2 cellular contexts compared by ENCODE assay signal in the genomic region with DNA sequence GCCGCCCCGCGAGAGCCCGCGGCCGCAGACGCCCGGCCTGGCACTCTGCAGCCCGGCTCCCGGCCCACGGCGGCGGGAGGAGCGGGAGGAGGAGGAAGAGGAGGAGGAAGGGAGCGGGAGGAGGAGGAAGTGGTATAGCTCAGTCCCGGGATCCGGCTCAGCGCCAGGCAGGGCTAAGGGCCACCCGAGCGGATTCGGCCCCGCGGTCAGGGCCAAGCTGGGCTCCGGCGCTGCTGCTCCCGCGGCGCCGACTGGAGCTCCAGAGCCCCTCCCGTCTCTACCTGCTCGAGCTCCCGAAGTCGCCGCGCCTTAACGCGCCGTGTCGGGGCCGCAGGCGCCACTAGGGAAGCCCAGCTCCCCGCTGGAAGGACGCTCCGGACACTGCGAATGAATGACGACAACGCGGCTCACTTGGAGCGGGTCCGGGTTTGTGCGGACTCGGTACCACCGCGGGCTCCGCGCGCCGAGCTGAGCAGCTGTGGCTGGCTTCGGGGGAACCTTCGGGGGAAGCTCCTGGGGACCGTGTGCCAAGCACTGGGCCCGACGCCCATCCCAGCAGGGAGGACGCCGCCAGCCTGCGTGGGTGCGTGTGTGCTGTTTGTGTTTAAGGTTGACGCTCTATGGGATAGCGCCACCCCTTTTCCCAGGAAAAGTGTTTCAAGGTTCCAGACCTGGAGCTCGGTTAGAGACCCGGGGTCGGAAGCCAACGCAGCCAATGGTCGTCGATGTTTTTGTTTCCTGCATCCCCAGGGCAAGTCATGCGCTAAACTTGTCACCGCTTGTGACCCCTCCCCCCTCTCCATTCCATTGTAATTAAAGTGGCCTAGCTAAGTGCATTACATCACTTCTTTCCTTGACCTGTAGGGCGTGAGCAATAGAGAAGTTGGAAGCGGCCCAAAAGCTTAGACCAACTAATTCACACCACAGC.
TF ChIP-seq lines count a peak whose summit lies in the region.

A gene (minus strand): TSS at position 94 of the 928 bp plus-strand sequence. CDS start 340 bp downstream, outside the sequence.

TF ChIP-seq in H1, 55 proteins besides CTCF, POLR2A, EP300 and RAD21 (continued from another document):
- TF ChIP-seq BCL11A (IDR thresholded peaks at IDR 0.05; ENCODE audit: low read depth in 2 of 2, low read length in 2 of 2) (no peak), SP4 (IDR thresholded peaks at IDR 0.05; ENCODE audit: low read length) (no peak; the same call in 1 of the 2 replicates), EZH2 (IDR thresholded peaks at IDR 0.05; ENCODE audit: low read depth, low read length, severe bottlenecking) (no peak), RXRA (IDR thresholded peaks at IDR 0.05; ENCODE audit: insufficient read depth, low read depth, low read length) (no peak), GABPA (IDR thresholded peaks at IDR 0.05; ENCODE audit: borderline replicate concordance, insufficient read depth, low read length) (no peak), RFX5 (IDR thresholded peaks at IDR 0.05; ENCODE audit: borderline replicate concordance, low read depth, low read length) (no peak), SP2 (IDR thresholded peaks at IDR 0.05; ENCODE audit: low read length) (no peak), HDAC2 (IDR thresholded peaks at IDR 0.05; ENCODE audit: borderline replicate concordance in 1 of 2, low read depth in 2 of 2, low read length in 2 of 2) (0 out of 4 replicates have a peak, but pooled peaks have one; percentile 10 to 64), TEAD4 (IDR thresholded peaks at IDR 0.05; ENCODE audit: low read depth, low read length) (peak; percentile 49; the same call in 1 of the 2 replicates), RNF2 (IDR thresholded peaks at IDR 0.05; ENCODE audit: borderline replicate concordance, low read depth, low read length, missing control alignments, poor library complexity, severe bottlenecking) (no peak), CBX8 (IDR thresholded peaks at IDR 0.05; ENCODE audit: borderline replicate concordance, low read depth, low read length) (no peak), ZNF274 (IDR thresholded peaks at IDR 0.05; ENCODE audit: borderline replicate concordance, extremely low read depth, low read length) (no peak), YY1 (IDR thresholded peaks at IDR 0.05; ENCODE audit: low read depth, low read length) (no peak), BACH1 (IDR thresholded peaks at IDR 0.05; ENCODE audit: low read length) (no peak), TBP (IDR thresholded peaks at IDR 0.05; ENCODE audit: low read depth, low read length) (peak; percentile 42), RBBP5 (IDR thresholded peaks at IDR 0.05; ENCODE audit: borderline replicate concordance, low read depth, low read length) (no peak; the same call in 1 of the 2 replicates), HDAC6 (IDR thresholded peaks at IDR 0.05; ENCODE audit: low read depth, low read length) (no peak), NRF1 (IDR thresholded peaks at IDR 0.05; ENCODE audit: low read depth, low read length) (no peak), GTF2F1 (IDR thresholded peaks at IDR 0.05; ENCODE audit: borderline replicate concordance, low read depth, low read length) (no peak), SIN3A (conservative IDR thresholded peaks at IDR 0.05 in 1 of 2, IDR thresholded peaks at IDR 0.05 in 1 of 2; ENCODE audit: low read depth in 1 of 2, low read length in 2 of 2) (peak in 1 of 2 experiments; percentile 46; a peak in 2 of 4 replicates), CEBPB (IDR thresholded peaks at IDR 0.05; ENCODE audit: low read depth, low read length) (peak; percentile 75), MAFK (IDR thresholded peaks at IDR 0.05; ENCODE audit: low read depth, low read length) (no peak), POU5F1 (IDR thresholded peaks at IDR 0.05; ENCODE audit: low read depth, low read length) (0 out of 2 replicates have a peak, but pooled peaks have one; percentile 11), TAF1 (IDR thresholded peaks at IDR 0.05; ENCODE audit: low read depth, low read length) (peak; percentile 32)
- TF ChIP-seq, protein P1, sequence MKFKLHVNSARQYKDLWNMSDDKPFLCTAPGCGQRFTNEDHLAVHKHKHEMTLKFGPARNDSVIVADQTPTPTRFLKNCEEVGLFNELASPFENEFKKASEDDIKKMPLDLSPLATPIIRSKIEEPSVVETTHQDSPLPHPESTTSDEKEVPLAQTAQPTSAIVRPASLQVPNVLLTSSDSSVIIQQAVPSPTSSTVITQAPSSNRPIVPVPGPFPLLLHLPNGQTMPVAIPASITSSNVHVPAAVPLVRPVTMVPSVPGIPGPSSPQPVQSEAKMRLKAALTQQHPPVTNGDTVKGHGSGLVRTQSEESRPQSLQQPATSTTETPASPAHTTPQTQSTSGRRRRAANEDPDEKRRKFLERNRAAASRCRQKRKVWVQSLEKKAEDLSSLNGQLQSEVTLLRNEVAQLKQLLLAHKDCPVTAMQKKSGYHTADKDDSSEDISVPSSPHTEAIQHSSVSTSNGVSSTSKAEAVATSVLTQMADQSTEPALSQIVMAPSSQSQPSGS (IDR thresholded peaks at IDR 0.05; ENCODE audit: low read length): peak; percentile 99
- TF ChIP-seq, protein P2, sequence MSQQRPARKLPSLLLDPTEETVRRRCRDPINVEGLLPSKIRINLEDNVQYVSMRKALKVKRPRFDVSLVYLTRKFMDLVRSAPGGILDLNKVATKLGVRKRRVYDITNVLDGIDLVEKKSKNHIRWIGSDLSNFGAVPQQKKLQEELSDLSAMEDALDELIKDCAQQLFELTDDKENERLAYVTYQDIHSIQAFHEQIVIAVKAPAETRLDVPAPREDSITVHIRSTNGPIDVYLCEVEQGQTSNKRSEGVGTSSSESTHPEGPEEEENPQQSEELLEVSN (IDR thresholded peaks at IDR 0.05): peak; percentile 53; the same call in 1 of the 2 replicates

TF ChIP-seq in HepG2, 621 proteins besides CTCF, POLR2A, EP300 and RAD21 (continued from another document and continues in another):
- TF ChIP-seq ZMAT3 (CRISPR knock-in tag; conservative IDR thresholded peaks at IDR 0.05): peak; percentile 72; the same call in 1 of the 2 replicates
- no peak for TF ChIP-seq FIP1L1 (IDR thresholded peaks at IDR 0.05; ENCODE audit: borderline replicate concordance, insufficient read depth, low read depth, low read length)
- TF ChIP-seq SIN3A (IDR thresholded peaks at IDR 0.05; ENCODE audit: borderline replicate concordance, low read depth, low read length): peak; percentile 74; the same call in 1 of the 2 replicates
- TF ChIP-seq ZMYM2 (CRISPR knock-in tag; IDR thresholded peaks at IDR 0.05): peak; percentile 86
- TF ChIP-seq, protein P3, sequence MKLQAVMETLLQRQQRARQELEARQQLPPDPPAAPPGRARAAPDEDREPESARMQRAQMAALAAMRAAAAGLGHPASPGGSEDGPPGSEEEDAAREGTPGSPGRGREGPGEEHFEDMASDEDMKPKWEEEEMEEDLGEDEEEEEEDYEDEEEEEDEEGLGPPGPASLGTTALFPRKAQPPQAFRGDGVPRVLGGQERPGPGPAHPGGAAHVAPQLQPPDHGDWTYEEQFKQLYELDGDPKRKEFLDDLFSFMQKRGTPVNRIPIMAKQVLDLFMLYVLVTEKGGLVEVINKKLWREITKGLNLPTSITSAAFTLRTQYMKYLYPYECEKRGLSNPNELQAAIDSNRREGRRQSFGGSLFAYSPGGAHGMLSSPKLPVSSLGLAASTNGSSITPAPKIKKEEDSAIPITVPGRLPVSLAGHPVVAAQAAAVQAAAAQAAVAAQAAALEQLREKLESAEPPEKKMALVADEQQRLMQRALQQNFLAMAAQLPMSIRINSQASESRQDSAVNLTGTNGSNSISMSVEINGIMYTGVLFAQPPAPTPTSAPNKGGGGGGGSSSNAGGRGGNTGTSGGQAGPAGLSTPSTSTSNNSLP (IDR thresholded peaks at IDR 0.05; ENCODE audit: low read depth, low read length): peak; percentile 75; the same call in 1 of the 2 replicates
- no peak for TF ChIP-seq CC2D1A (CRISPR knock-in tag; IDR thresholded peaks at IDR 0.05)
- TF ChIP-seq SMC3 (IDR thresholded peaks at IDR 0.05; ENCODE audit: low read length): no peak
- TF ChIP-seq SNAPC2 (CRISPR knock-in tag; IDR thresholded peaks at IDR 0.05): no peak
- no peak for TF ChIP-seq POLR2AphosphoS2 (IDR thresholded peaks at IDR 0.05; ENCODE audit: low read depth, low read length)
- TF ChIP-seq ZBTB7A (CRISPR knock-in tag; IDR thresholded peaks at IDR 0.05): peak; percentile 80
- no peak for TF ChIP-seq RAD51 (IDR thresholded peaks at IDR 0.05; ENCODE audit: borderline replicate concordance)
- TF ChIP-seq, protein P4, sequence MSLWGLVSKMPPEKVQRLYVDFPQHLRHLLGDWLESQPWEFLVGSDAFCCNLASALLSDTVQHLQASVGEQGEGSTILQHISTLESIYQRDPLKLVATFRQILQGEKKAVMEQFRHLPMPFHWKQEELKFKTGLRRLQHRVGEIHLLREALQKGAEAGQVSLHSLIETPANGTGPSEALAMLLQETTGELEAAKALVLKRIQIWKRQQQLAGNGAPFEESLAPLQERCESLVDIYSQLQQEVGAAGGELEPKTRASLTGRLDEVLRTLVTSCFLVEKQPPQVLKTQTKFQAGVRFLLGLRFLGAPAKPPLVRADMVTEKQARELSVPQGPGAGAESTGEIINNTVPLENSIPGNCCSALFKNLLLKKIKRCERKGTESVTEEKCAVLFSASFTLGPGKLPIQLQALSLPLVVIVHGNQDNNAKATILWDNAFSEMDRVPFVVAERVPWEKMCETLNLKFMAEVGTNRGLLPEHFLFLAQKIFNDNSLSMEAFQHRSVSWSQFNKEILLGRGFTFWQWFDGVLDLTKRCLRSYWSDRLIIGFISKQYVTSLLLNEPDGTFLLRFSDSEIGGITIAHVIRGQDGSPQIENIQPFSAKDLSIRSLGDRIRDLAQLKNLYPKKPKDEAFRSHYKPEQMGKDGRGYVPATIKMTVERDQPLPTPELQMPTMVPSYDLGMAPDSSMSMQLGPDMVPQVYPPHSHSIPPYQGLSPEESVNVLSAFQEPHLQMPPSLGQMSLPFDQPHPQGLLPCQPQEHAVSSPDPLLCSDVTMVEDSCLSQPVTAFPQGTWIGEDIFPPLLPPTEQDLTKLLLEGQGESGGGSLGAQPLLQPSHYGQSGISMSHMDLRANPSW (CRISPR knock-in tag; IDR thresholded peaks at IDR 0.05; ENCODE audit: borderline replicate concordance): no peak
- TF ChIP-seq, protein P5, sequence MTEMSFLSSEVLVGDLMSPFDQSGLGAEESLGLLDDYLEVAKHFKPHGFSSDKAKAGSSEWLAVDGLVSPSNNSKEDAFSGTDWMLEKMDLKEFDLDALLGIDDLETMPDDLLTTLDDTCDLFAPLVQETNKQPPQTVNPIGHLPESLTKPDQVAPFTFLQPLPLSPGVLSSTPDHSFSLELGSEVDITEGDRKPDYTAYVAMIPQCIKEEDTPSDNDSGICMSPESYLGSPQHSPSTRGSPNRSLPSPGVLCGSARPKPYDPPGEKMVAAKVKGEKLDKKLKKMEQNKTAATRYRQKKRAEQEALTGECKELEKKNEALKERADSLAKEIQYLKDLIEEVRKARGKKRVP (CRISPR knock-in tag; IDR thresholded peaks at IDR 0.05): peak in 1 of 2 experiments; percentile 26; a peak in 2 of 4 replicates
- no peak for TF ChIP-seq ESRRA (CRISPR knock-in tag; IDR thresholded peaks at IDR 0.05; ENCODE audit: low read depth)
- peak; percentile 86 for TF ChIP-seq RBFOX2 (IDR thresholded peaks at IDR 0.05; ENCODE audit: low read depth, low read length)
- TF ChIP-seq NR1H2 (CRISPR knock-in tag; IDR thresholded peaks at IDR 0.05; ENCODE audit: borderline replicate concordance, low read depth): no peak
- TF ChIP-seq, protein P6, sequence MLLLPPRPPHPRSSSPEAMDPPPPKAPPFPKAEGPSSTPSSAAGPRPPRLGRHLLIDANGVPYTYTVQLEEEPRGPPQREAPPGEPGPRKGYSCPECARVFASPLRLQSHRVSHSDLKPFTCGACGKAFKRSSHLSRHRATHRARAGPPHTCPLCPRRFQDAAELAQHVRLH (CRISPR knock-in tag; IDR thresholded peaks at IDR 0.05; ENCODE audit: borderline replicate concordance, low read depth): peak; percentile 72; the same call in 1 of the 2 replicates
- TF ChIP-seq NCOR1 (IDR thresholded peaks at IDR 0.05; ENCODE audit: borderline replicate concordance, low read length): no peak
- TF ChIP-seq, protein P7, sequence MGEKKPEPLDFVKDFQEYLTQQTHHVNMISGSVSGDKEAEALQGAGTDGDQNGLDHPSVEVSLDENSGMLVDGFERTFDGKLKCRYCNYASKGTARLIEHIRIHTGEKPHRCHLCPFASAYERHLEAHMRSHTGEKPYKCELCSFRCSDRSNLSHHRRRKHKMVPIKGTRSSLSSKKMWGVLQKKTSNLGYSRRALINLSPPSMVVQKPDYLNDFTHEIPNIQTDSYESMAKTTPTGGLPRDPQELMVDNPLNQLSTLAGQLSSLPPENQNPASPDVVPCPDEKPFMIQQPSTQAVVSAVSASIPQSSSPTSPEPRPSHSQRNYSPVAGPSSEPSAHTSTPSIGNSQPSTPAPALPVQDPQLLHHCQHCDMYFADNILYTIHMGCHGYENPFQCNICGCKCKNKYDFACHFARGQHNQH (CRISPR knock-in tag; IDR thresholded peaks at IDR 0.05): peak; percentile 71; the same call in 1 of the 2 replicates
- TF ChIP-seq KLF12 (CRISPR knock-in tag; IDR thresholded peaks at IDR 0.05; ENCODE audit: borderline replicate concordance): no peak
- TF ChIP-seq ZKSCAN8 (CRISPR knock-in tag; IDR thresholded peaks at IDR 0.05; ENCODE audit: borderline replicate concordance): no peak
- TF ChIP-seq, protein P8, sequence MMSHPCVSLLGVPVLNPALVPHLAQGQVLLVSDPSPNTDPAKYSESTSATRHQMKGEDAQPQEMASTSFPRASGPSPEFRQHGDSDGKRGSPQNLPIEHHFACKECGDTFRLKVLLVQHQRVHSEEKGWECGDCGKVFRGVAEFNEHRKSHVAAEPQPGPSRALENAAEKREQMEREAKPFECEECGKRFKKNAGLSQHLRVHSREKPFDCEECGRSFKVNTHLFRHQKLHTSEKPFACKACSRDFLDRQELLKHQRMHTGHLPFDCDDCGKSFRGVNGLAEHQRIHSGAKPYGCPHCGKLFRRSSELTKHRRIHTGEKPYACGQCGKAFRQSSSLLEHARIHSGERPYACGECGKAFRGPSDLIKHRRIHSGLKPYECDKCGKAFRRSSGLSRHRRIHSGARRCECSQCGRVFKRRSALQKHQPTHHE (CRISPR knock-in tag; IDR thresholded peaks at IDR 0.05; ENCODE audit: borderline replicate concordance): peak; percentile 41; the same call in 1 of the 2 replicates
- 0 out of 2 replicates have a peak, but pooled peaks have one; percentile 55 for TF ChIP-seq SMAD9 (CRISPR knock-in tag; IDR thresholded peaks at IDR 0.05)
- TF ChIP-seq KDM5A (IDR thresholded peaks at IDR 0.05; ENCODE audit: borderline replicate concordance, low read length): 0 out of 2 replicates have a peak, but pooled peaks have one; percentile 4
- peak; percentile 51; the same call in 1 of the 2 replicates for TF ChIP-seq ZNF792 (CRISPR knock-in tag; IDR thresholded peaks at IDR 0.05)
- TF ChIP-seq TMF1 (CRISPR knock-in tag; IDR thresholded peaks at IDR 0.05; ENCODE audit: low read depth): no peak
- TF ChIP-seq ZNF343 (CRISPR knock-in tag; IDR thresholded peaks at IDR 0.05): peak; percentile 52; the same call in 1 of the 2 replicates
- peak; percentile 67; the same call in 1 of the 2 replicates for TF ChIP-seq ZNF251 (CRISPR knock-in tag; IDR thresholded peaks at IDR 0.05)
- TF ChIP-seq SP1 (IDR thresholded peaks at IDR 0.05): no peak
- no peak for TF ChIP-seq SP1 (CRISPR knock-in tag; IDR thresholded peaks at IDR 0.05)
- TF ChIP-seq, protein P9, sequence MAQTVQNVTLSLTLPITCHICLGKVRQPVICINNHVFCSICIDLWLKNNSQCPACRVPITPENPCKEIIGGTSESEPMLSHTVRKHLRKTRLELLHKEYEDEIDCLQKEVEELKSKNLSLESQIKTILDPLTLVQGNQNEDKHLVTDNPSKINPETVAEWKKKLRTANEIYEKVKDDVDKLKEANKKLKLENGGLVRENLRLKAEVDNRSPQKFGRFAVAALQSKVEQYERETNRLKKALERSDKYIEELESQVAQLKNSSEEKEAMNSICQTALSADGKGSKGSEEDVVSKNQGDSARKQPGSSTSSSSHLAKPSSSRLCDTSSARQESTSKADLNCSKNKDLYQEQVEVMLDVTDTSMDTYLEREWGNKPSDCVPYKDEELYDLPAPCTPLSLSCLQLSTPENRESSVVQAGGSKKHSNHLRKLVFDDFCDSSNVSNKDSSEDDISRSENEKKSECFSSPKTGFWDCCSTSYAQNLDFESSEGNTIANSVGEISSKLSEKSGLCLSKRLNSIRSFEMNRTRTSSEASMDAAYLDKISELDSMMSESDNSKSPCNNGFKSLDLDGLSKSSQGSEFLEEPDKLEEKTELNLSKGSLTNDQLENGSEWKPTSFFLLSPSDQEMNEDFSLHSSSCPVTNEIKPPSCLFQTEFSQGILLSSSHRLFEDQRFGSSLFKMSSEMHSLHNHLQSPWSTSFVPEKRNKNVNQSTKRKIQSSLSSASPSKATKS (CRISPR knock-in tag; IDR thresholded peaks at IDR 0.05): no peak
